Comparison of ENCODE assay signal across 25 cellular contexts in genomic region chr3:101169516-101169915, GRCh38.
"Had no signal": no experiment of that assay in that cellular context is flagged by ENCODE, and none has a peak within 500 bp of the region (broad histone marks: within the 10 kb centered on the region; RNA-seq: fewer than 3 reads in every experiment).

No MANE protein-coding gene starts in this region.

- H3K4me3 ChIP-seq: adrenal gland, body of pancreas, heart right ventricle, left lung, lower lobe of right lung, right lobe of liver, skin epidermis, thyroid gland, upper lobe of right lung had no signal

- DNase-seq: activated CD4-positive, alpha-beta memory T cell treated with anti-CD3 and anti-CD28 coated beads, Interleukin-2, amount 10 ng/mL, durations not matched to agents 7 days and 5 days; activated CD4-positive, alpha-beta T cell treated with anti-CD3 and anti-CD28 coated beads, Interleukin-2, amount 10 ng/mL, durations not matched to agents 7 days and 5 days; activated CD8-positive, alpha-beta memory T cell treated with anti-CD3 and anti-CD28 coated beads, Interleukin-2, amount 50 U/mL, for 48 hours; activated naive CD4-positive, alpha-beta T cell; activated T-cell treated with anti-CD3 and anti-CD28 coated beads, Interleukin-2, amount 50 U/mL, for 4 hours; adrenal gland; aorta; body of pancreas; effector CD8-positive, alpha-beta T cell; heart right ventricle; kidney glomerular epithelial cell; left lung; lower lobe of right lung; posterior cingulate gyrus; right lobe of liver; stimulated activated CD4-positive, alpha-beta T cell treated with anti-CD3 and anti-CD28 coated beads, Interleukin-12 subunit alpha, Interleukin-12 subunit beta, amount 100 ng/mL, for 4 hours; stimulated activated CD4-positive, alpha-beta T cell treated with anti-CD3 and anti-CD28 coated beads, Interleukin-4, amount 100 ng/mL, for 1 hour; stimulated activated naive CD8-positive, alpha-beta T cell treated with anti-CD3 and anti-CD28 coated beads, Interleukin-15, amount 100 ng/mL, for 72 hours; T-helper 1 cell; thyroid gland; upper lobe of right lung had no signal

- H3K27ac Mint-ChIP-seq: activated CD4-positive, alpha-beta memory T cell treated with anti-CD3 and anti-CD28 coated beads, Interleukin-2, amount 10 ng/mL, durations not matched to agents 7 days and 5 days; activated CD4-positive, alpha-beta T cell treated with anti-CD3 and anti-CD28 coated beads, Interleukin-2, amount 10 ng/mL, durations not matched to agents 7 days and 5 days; activated naive CD4-positive, alpha-beta T cell treated with anti-CD3 and anti-CD28 coated beads, Interleukin-2, amount 50 U/mL, for 72 hours; stimulated activated naive CD8-positive, alpha-beta T cell treated with anti-CD3 and anti-CD28 coated beads, Interleukin-15, amount 100 ng/mL, for 72 hours; T-helper 2 cell treated with Interferon-gamma antibody and Interleukin-4, amounts not matched to agents 5 μg/mL and 100 μg/mL, for 36 hours had no signal

- H3K27ac ChIP-seq: body of pancreas, left lung, lower lobe of right lung, right lobe of liver, skin epidermis, thyroid gland, upper lobe of right lung had no signal

- H3K9me3 Mint-ChIP-seq: activated CD4-positive, alpha-beta memory T cell treated with anti-CD3 and anti-CD28 coated beads, Interleukin-2, amount 10 ng/mL, durations not matched to agents 7 days and 5 days; activated CD4-positive, alpha-beta T cell treated with anti-CD3 and anti-CD28 coated beads, Interleukin-2, amount 10 ng/mL, durations not matched to agents 7 days and 5 days; activated T-cell treated with anti-CD3 and anti-CD28 coated beads, Interleukin-2, amount 50 U/mL, for 4 hours had no signal

- H3K4me1 ChIP-seq: body of pancreas, left lung, lower lobe of right lung, right lobe of liver, thyroid gland, upper lobe of right lung had no signal

- ATAC-seq: activated T-cell treated with anti-CD3 and anti-CD28 coated beads, Interleukin-2, amount 50 U/mL, for 4 hours; body of pancreas; left lung; lower lobe of right lung; right lobe of liver; stimulated activated naive CD8-positive, alpha-beta T cell treated with anti-CD3 and anti-CD28 coated beads, Interleukin-15, amount 100 ng/mL, for 72 hours; upper lobe of right lung had no signal

- H3K36me3 ChIP-seq: adrenal gland, heart right ventricle, left lung, lower lobe of right lung, right lobe of liver, thyroid gland, upper lobe of right lung had no signal

- H3K27me3 Mint-ChIP-seq: activated CD4-positive, alpha-beta memory T cell treated with anti-CD3 and anti-CD28 coated beads, Interleukin-2, amount 10 ng/mL, durations not matched to agents 7 days and 5 days had no signal

- H3K27me3 ChIP-seq: adrenal gland, body of pancreas, heart right ventricle, left lung, right lobe of liver, thyroid gland, upper lobe of right lung had no signal

- H3K9me3 ChIP-seq: adrenal gland, body of pancreas, left lung, lower lobe of right lung, right lobe of liver, thyroid gland, upper lobe of right lung had no signal

- H3K4me3 Mint-ChIP-seq: activated CD4-positive, alpha-beta memory T cell treated with anti-CD3 and anti-CD28 coated beads, Interleukin-2, amount 10 ng/mL, durations not matched to agents 7 days and 5 days; activated CD4-positive, alpha-beta T cell treated with anti-CD3 and anti-CD28 coated beads, Interleukin-2, amount 10 ng/mL, durations not matched to agents 7 days and 5 days; activated T-cell treated with anti-CD3 and anti-CD28 coated beads, Interleukin-2, amount 50 U/mL, for 4 hours; nephron; stimulated activated naive CD8-positive, alpha-beta T cell treated with anti-CD3 and anti-CD28 coated beads, Interleukin-15, amount 100 ng/mL, for 72 hours; T-helper 2 cell treated with Interferon-gamma antibody and Interleukin-4, amounts not matched to agents 5 μg/mL and 100 μg/mL, for 36 hours had no signal
